ENCODE assay signal across 18 cellular contexts in genomic region chr10:78272329-78272728, GRCh38.
A peak's percentile ranks its signal among the peaks of the same experiment; 100 is the strongest.
DNase-seq lines count a peak whose midpoint lies in the region; TF ChIP-seq lines count a peak whose summit lies in the region.
"Had no signal": no experiment of that assay in that cellular context is flagged by ENCODE, and none has a peak within 500 bp of the region (broad histone marks: within the 10 kb centered on the region; RNA-seq: fewer than 3 reads in every experiment).

No MANE protein-coding gene starts in this region.

- H3K27me3 ChIP-seq in spleen (replicated peaks in 1 of 7), result no peaks in the 10 kb centered on the region
- H3K27me3 ChIP-seq: BLaER1 treated with 17β-estradiol and CSF1 and Interleukin-3, amounts not matched to agents 10 nM and 100 nM had no signal

- H3K27ac Mint-ChIP-seq in chondrocyte (ENCODE audit: unreplicated experiment), result no peak overlapping the region
- H3K27ac Mint-ChIP-seq: B cell; CD4-positive, alpha-beta T cell; CD8-positive, alpha-beta T cell had no signal

- peaks cover 21% of the 10 kb centered on the region for H3K27me3 Mint-ChIP-seq in chondrocyte (ENCODE audit: low read depth)

- peaks cover 2% of the 10 kb centered on the region for H3K36me3 Mint-ChIP-seq in chondrocyte (ENCODE audit: low read depth)
- H3K36me3 Mint-ChIP-seq: CD8-positive, alpha-beta T cell had no signal

- no peak overlapping the region for H3K4me3 ChIP-seq in spleen
- no peak overlapping the region for H3K4me3 ChIP-seq in foreskin fibroblast (ENCODE audit: low read depth in 1 of 2, low read length in 2 of 2)
- H3K4me3 ChIP-seq: A549; BLaER1 treated with 17β-estradiol and CSF1 and Interleukin-3, amounts not matched to agents 10 nM and 100 nM had no signal

- no peak overlapping the region for H3K27ac ChIP-seq in spleen
- H3K27ac ChIP-seq: 22Rv1; A549; BLaER1 treated with 17β-estradiol and CSF1 and Interleukin-3, amounts not matched to agents 10 nM and 100 nM; C4-2B had no signal

- peaks cover 13% of the 10 kb centered on the region for H3K9me3 Mint-ChIP-seq in chondrocyte (ENCODE audit: low read depth)
- H3K9me3 Mint-ChIP-seq: CD4-positive, alpha-beta T cell; CD8-positive, alpha-beta T cell had no signal

- no peaks in the 10 kb centered on the region for H3K4me1 ChIP-seq in spleen
- H3K4me1 ChIP-seq: BLaER1 treated with 17β-estradiol and CSF1 and Interleukin-3, amounts not matched to agents 10 nM and 100 nM had no signal

- DNase-seq in DMS53 (lab: John Stamatoyannopoulos, UW), result peak; percentile 10
- DNase-seq in DMS53 treated with DMSO at 0.1 percent for 48 hours (lab: John Stamatoyannopoulos, UW; ENCODE audit: unreplicated experiment), result no peak
- peak; percentile 49 for DNase-seq in chondrocyte (ENCODE audit: low spot score)
- DNase-seq in spleen, result peak; percentile 37
- DNase-seq in NCI-H510A treated with DMSO at 0.1 percent for 48 hours (lab: John Stamatoyannopoulos, UW), result no peak
- no peak for DNase-seq in foreskin fibroblast
- DNase-seq: AML-193; Caco-2; Calu3; CD4-positive, alpha-beta T cell; CD8-positive, alpha-beta T cell; DMS79 treated with DMSO at 0.1 percent for 48 hours; GF-D8 had no signal

- TF ChIP-seq CTCF in chondrocyte (IDR thresholded peaks at IDR 0.05), result no peak
- TF ChIP-seq CTCF in spleen (IDR thresholded peaks at IDR 0.05 in 8 of 11, conservative IDR thresholded peaks at IDR 0.05 in 3 of 11), result no peak
- TF ChIP-seq CTCF in foreskin fibroblast (IDR thresholded peaks at IDR 0.05; ENCODE audit: low read depth, low read length), result no peak

- intact Hi-C loops in spleen (cut with DNase I; ENCODE audit: low total_unique reads), result no loop called here

- peaks cover 3% of the 10 kb centered on the region for H3K4me1 Mint-ChIP-seq in chondrocyte (ENCODE audit: low read depth)
- H3K4me1 Mint-ChIP-seq: B cell had no signal

- H3K36me3 ChIP-seq in spleen, result no peaks in the 10 kb centered on the region
- H3K36me3 ChIP-seq: BLaER1 treated with 17β-estradiol and CSF1 and Interleukin-3, amounts not matched to agents 10 nM and 100 nM had no signal

- H3K9me3 ChIP-seq in spleen, result peaks cover 0 to 10% (median 0%) of the 10 kb centered on the region in 8 donors
- H3K9me3 ChIP-seq: A549, Caco-2 had no signal

- H3K4me3 Mint-ChIP-seq in chondrocyte (ENCODE audit: unreplicated experiment), result no peak overlapping the region
- H3K4me3 Mint-ChIP-seq: B cell; CD4-positive, alpha-beta T cell; CD8-positive, alpha-beta T cell had no signal

- no peak for TF ChIP-seq POLR2A in spleen (IDR thresholded peaks at IDR 0.05)

Comparison
In these comparisons a context has a peak if more than half of its experiments do, and no peak if none do; other contexts are left out.
1. DNase-seq: peak in DMS53 (single experiment), chondrocyte (single experiment) and spleen (single experiment); none in DMS53 treated with DMSO at 0.1 percent for 48 hours (single experiment), NCI-H510A treated with DMSO at 0.1 percent for 48 hours (single experiment) and foreskin fibroblast (0 of 2).